In the genomic region with DNA sequence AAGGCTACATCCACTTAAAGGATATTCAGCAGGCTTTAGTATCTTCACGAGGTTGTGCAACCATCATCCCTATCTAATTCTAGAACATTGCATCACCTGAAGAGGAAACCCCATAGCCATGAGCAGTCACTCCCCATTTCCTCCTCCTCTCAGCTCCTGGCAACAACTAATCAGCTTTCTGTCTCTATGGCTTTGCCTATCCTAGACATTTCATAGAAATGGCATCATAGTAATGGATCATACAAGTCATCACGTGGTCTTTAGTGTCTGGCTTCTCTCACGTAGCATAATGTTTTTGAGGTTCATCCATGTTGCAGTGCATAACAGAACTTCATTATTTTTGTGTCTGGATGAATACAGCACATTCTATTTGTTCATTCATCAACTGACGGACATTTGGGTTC, we compare ENCODE assay signal across 9 cellular contexts. TPM values are rescaled to one million over a fixed set of nuclear protein-coding genes. Genes with fewer than 3 reads are reported as not detected.
DNase-seq lines count a peak whose midpoint lies in the region; ATAC-seq lines count a peak whose summit lies in the region.
"Had no signal": no experiment of that assay in that cellular context is flagged by ENCODE, and none has a peak within 500 bp of the region (broad histone marks: within the 10 kb centered on the region; RNA-seq: fewer than 3 reads in every experiment).

No MANE protein-coding gene starts in this region.

- no peaks in the 10 kb centered on the region for H3K4me1 ChIP-seq in CD4-positive, alpha-beta memory T cell (ENCODE audit: insufficient read depth, low read length)
- H3K4me1 ChIP-seq in effector memory CD4-positive, alpha-beta T cell (ENCODE audit: control insufficient read depth, insufficient read depth, low read length, poor library complexity, severe bottlenecking) = no peaks in the 10 kb centered on the region

- ATAC-seq in activated CD8-positive, alpha-beta memory T cell treated with anti-CD3 and anti-CD28 coated beads, Interleukin-2, amount 10 ng/mL, durations not matched to agents 7 days and 5 days = peak; percentile 50
- no peak for ATAC-seq in HG03135 (IDR thresholded peaks at IDR 0.05; ENCODE audit: unreplicated experiment)

- DNase-seq in activated CD8-positive, alpha-beta memory T cell treated with anti-CD3 and anti-CD28 coated beads, Interleukin-2, amount 10 ng/mL, durations not matched to agents 7 days and 5 days = no peak
- DNase-seq in activated CD8-positive, alpha-beta memory T cell treated with anti-CD3 and anti-CD28 coated beads for 24 hours = no peak
- DNase-seq in RPMI7951 (ENCODE audit: low read depth) (peak; percentile 53), epithelial cell of prostate (ENCODE audit: low read depth, low spot score) (no peak), skeletal muscle cell (ENCODE audit: low read depth) (peak; percentile 92)
- DNase-seq in CD4-positive, alpha-beta memory T cell = no peak
- DNase-seq in effector memory CD4-positive, alpha-beta T cell = no peak
- DNase-seq: activated T-cell treated with anti-CD3 and anti-CD28 coated beads, Interleukin-2, amount 50 U/mL, for 1 hour had no signal

- H3K36me3 ChIP-seq in CD4-positive, alpha-beta memory T cell (ENCODE audit: insufficient read depth, low read length) = no peaks in the 10 kb centered on the region
- H3K36me3 ChIP-seq in effector memory CD4-positive, alpha-beta T cell (ENCODE audit: control insufficient read depth, insufficient read depth, low read length) = no peaks in the 10 kb centered on the region

- H3K27ac Mint-ChIP-seq in activated CD8-positive, alpha-beta memory T cell treated with anti-CD3 and anti-CD28 coated beads, Interleukin-2, amount 10 ng/mL, durations not matched to agents 7 days and 5 days = no peak overlapping the region
- peak overlapping the region in 1 of 7 donors; percentile 58 for H3K27ac Mint-ChIP-seq in CD4-positive, alpha-beta memory T cell

- H3K4me1 Mint-ChIP-seq in activated CD8-positive, alpha-beta memory T cell treated with anti-CD3 and anti-CD28 coated beads, Interleukin-2, amount 10 ng/mL, durations not matched to agents 7 days and 5 days = peaks cover 36% of the 10 kb centered on the region
- peaks cover 0 to 2% (median 0%) of the 10 kb centered on the region in 4 donors for H3K4me1 Mint-ChIP-seq in CD4-positive, alpha-beta memory T cell

- intact Hi-C loops in CD4-positive, alpha-beta memory T cell (cut with micrococcal nuclease) = no loop called here

- no peaks in the 10 kb centered on the region for H3K9me3 ChIP-seq in CD4-positive, alpha-beta memory T cell (ENCODE audit: control insufficient read depth in 1 of 2, low read length in 2 of 2)
- no peaks in the 10 kb centered on the region for H3K9me3 ChIP-seq in effector memory CD4-positive, alpha-beta T cell (ENCODE audit: control insufficient read depth, low read length)

- no peak overlapping the region for H3K4me3 ChIP-seq in skeletal muscle cell (ENCODE audit: low read depth, low read length)
- no peak overlapping the region for H3K4me3 ChIP-seq in CD4-positive, alpha-beta memory T cell (ENCODE audit: low read length in 2 of 2)
- no peak overlapping the region for H3K4me3 ChIP-seq in effector memory CD4-positive, alpha-beta T cell (ENCODE audit: insufficient read depth, low read depth, low read length, poor library complexity, severe bottlenecking)

- POLR2A ChIA-PET in CD4-positive, alpha-beta memory T cell (lab: Charles Lee; ENCODE audit: partially characterized antibody) = no interaction called here

- no peaks in the 10 kb centered on the region for H3K9me3 Mint-ChIP-seq in activated CD8-positive, alpha-beta memory T cell treated with anti-CD3 and anti-CD28 coated beads, Interleukin-2, amount 10 ng/mL, durations not matched to agents 7 days and 5 days (ENCODE audit: low read depth)
- no peaks in the 10 kb centered on the region for H3K9me3 Mint-ChIP-seq in CD4-positive, alpha-beta memory T cell

- CTCF ChIA-PET in activated CD8-positive, alpha-beta memory T cell treated with anti-CD3 and anti-CD28 coated beads, Interleukin-2, amount 10 ng/mL, durations not matched to agents 7 days and 5 days (lab: Charles Lee) = interaction anchor here (1.1 to 1.7 kb wide), 2 partner anchors 24 to 68 kb away, joined by 3 to 6 read pairs; no protein-coding TSS in a partner anchor
- CTCF ChIA-PET in CD4-positive, alpha-beta memory T cell (lab: Charles Lee; ENCODE audit: partially characterized antibody) = no interaction called here

- H3K27me3 Mint-ChIP-seq in activated CD8-positive, alpha-beta memory T cell treated with anti-CD3 and anti-CD28 coated beads, Interleukin-2, amount 10 ng/mL, durations not matched to agents 7 days and 5 days = peaks cover 12% of the 10 kb centered on the region
- H3K27me3 Mint-ChIP-seq in CD4-positive, alpha-beta memory T cell = peaks cover 12 to 22% of the 10 kb centered on the region in 2 donors

- no peaks in the 10 kb centered on the region for H3K27me3 ChIP-seq in CD4-positive, alpha-beta memory T cell (ENCODE audit: insufficient read depth, low read length)
- no peaks in the 10 kb centered on the region for H3K27me3 ChIP-seq in effector memory CD4-positive, alpha-beta T cell (replicated peaks; ENCODE audit: control insufficient read depth, insufficient read depth, low read length, poor library complexity, severe bottlenecking)

- H3K27ac ChIP-seq in epithelial cell of prostate = peak overlapping the region; percentile 32
- no peak overlapping the region for H3K27ac ChIP-seq in CD4-positive, alpha-beta memory T cell (ENCODE audit: low read depth, low read length)
- no peak overlapping the region for H3K27ac ChIP-seq in effector memory CD4-positive, alpha-beta T cell (ENCODE audit: insufficient read depth, low read length, poor library complexity, severe bottlenecking)

- H3K36me3 Mint-ChIP-seq in activated CD8-positive, alpha-beta memory T cell treated with anti-CD3 and anti-CD28 coated beads, Interleukin-2, amount 10 ng/mL, durations not matched to agents 7 days and 5 days = no peaks in the 10 kb centered on the region
- no peaks in the 10 kb centered on the region for H3K36me3 Mint-ChIP-seq in CD4-positive, alpha-beta memory T cell

- H3K4me3 Mint-ChIP-seq in activated CD8-positive, alpha-beta memory T cell treated with anti-CD3 and anti-CD28 coated beads, Interleukin-2, amount 10 ng/mL, durations not matched to agents 7 days and 5 days = no peak overlapping the region
- no peak overlapping the region for H3K4me3 Mint-ChIP-seq in CD4-positive, alpha-beta memory T cell

RNA-seq across cellular contexts. Expression of gene SNAI1, which starts 20.5 kb away (rescaled TPM):
- total RNA-seq in activated CD8-positive, alpha-beta memory T cell treated with anti-CD3 and anti-CD28 coated beads, Interleukin-2, amount 10 ng/mL, durations not matched to agents 7 days and 5 days = under 1 TPM; 0.21 to 0.61 TPM
- 1.4 and 1.7 TPM in 2 replicates for total RNA-seq in RPMI7951 (2014; rRNA removed; shearing (Covaris generic))
- total RNA-seq in CD4-positive, alpha-beta memory T cell = under 1 TPM; 0.19 to 0.44 TPM
- polyA plus RNA-seq in CD4-positive, alpha-beta memory T cell = under 1 TPM; 0.17 to 0.60 TPM

Comparison
In these comparisons a context has a peak if more than half of its experiments do, and no peak if none do; other contexts are left out.
1. DNase-seq: peak in RPMI7951 (single experiment) and skeletal muscle cell (single experiment); none in activated CD8-positive, alpha-beta memory T cell treated with anti-CD3 and anti-CD28 coated beads, Interleukin-2, amount 10 ng/mL, durations not matched to agents 7 days and 5 days (single experiment), activated CD8-positive, alpha-beta memory T cell treated with anti-CD3 and anti-CD28 coated beads for 24 hours (single experiment), epithelial cell of prostate (single experiment), CD4-positive, alpha-beta memory T cell (0 of 5) and effector memory CD4-positive, alpha-beta T cell (0 of 3).